Comparison of ENCODE assay signal across 8 cellular contexts in genomic region chr9:89000973-89001916, GRCh38. TPM values are rescaled to one million over a fixed set of nuclear protein-coding genes. Genes with fewer than 3 reads are reported as not detected.
A peak's percentile ranks its signal among the peaks of the same experiment; 100 is the strongest.
DNase-seq lines count a peak whose midpoint lies in the region; ATAC-seq, FAIRE-seq and TF ChIP-seq lines count a peak whose summit lies in the region.

No MANE protein-coding gene starts in this region.

- no peak for FAIRE-seq in D721Med (lab: Jason Lieb, UNC)

- H3K36me3 Mint-ChIP-seq in HFFc6 (ENCODE audit: low read depth), result peaks cover 15% of the 10 kb centered on the region

- TF ChIP-seq CTCF in D721Med (IDR thresholded peaks at IDR 0.05; ENCODE audit: insufficient read depth, missing control alignments) (peak; percentile 83), HFFc6 (IDR thresholded peaks at IDR 0.05) (peak; percentile 90)

- peak; percentile 73 for DNase-seq in D721Med (ENCODE audit: insufficient read length, low spot score)
- peak; percentile 75 for DNase-seq in HFFc6
- peak; percentile 73 for DNase-seq in NCI-H2171 treated with DMSO at 0.1 percent for 48 hours (lab: John Stamatoyannopoulos, UW)
- DNase-seq in activated CD4-positive, CD25-positive, alpha-beta regulatory T cell treated with anti-CD3 and anti-CD28 coated beads, Interleukin-2, amount 50 U/mL, for 72 hours, result peak; percentile 70
- peak; percentile 91 for DNase-seq in cerebellar cortex (ENCODE audit: low spot score)
- peak; percentile 79 for DNase-seq in kidney glomerular epithelial cell (lab: John Stamatoyannopoulos, UW)
- peak; percentile 85 to 87 for DNase-seq in stimulated activated CD4-positive, alpha-beta T cell treated with anti-CD3 and anti-CD28 coated beads, Interleukin-2, amount 100 ng/mL, for 24 hours

- H3K4me3 Mint-ChIP-seq in HFFc6, result no peak overlapping the region

- no peaks in the 10 kb centered on the region; the same call in 1 of the 2 replicates for H3K27me3 Mint-ChIP-seq in HFFc6 (ENCODE audit: insufficient read depth)

- ATAC-seq in GM19324 (IDR thresholded peaks at IDR 0.05; ENCODE audit: low FRiP score, unreplicated experiment), result no peak

- peak overlapping the region; percentile 48 for H3K27ac Mint-ChIP-seq in HFFc6

- H3K4me1 Mint-ChIP-seq in HFFc6 (ENCODE audit: low read depth), result peaks cover 30% of the 10 kb centered on the region

- H3K9me3 Mint-ChIP-seq in HFFc6, result no peaks in the 10 kb centered on the region

RNA-seq across cellular contexts. Expression of gene S1PR3, which starts 10.0 kb away (rescaled TPM):
- total RNA-seq in HFFc6 (2021; fragmentation: NEBNext Ultra II Directional; extraction: Animal tissue kit (Norgen Biotek cat#: 25700)), result 10 to 100 TPM; 15.1 to 27.7 (median 23.9) TPM
